Comparison of ENCODE assay signal across 27 cellular contexts in the genomic region with DNA sequence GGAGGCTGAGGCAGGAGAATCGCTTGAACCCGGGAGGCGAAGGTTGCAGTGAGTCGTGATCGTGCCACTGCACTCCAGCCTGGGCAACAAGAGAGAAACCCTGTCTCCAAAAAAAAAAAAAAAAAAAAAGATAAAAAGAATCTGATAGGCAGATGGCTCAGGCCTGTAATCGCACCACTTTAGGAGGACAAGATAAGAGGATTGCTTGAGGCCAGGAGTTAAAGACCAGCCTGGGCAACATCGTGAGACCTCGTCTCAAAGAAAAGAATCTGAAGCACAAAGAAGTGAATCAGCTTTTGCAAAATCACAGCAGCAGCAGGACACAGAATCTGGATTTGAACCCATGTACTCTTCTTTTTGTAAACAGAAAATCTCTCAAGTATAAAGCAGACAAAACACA.
"Had no signal": no experiment of that assay in that cellular context is flagged by ENCODE, and none has a peak within 500 bp of the region (broad histone marks: within the 10 kb centered on the region; RNA-seq: fewer than 3 reads in every experiment).

No MANE protein-coding gene starts in this region.

- H3K27me3 Mint-ChIP-seq: activated naive CD8-positive, alpha-beta T cell had no signal

- H3K4me2 ChIP-seq: smooth muscle cell had no signal

- H3K4me3 ChIP-seq: right atrium auricular region, smooth muscle cell, suprapubic skin, tibial artery had no signal

- H3K4me1 ChIP-seq: right atrium auricular region, tibial artery had no signal

- H3K27ac Mint-ChIP-seq: activated naive CD8-positive, alpha-beta T cell; activated T-helper 2 cell treated with anti-CD3 and anti-CD28 coated beads, Interferon-gamma antibody, Interleukin-2, Interleukin-4, amounts not matched to agents 10 μg/mL and 5 μg/mL and 100 μg/mL, durations not matched to agents 14 hours and 24 hours and 36 hours; natural killer cell; T-helper 1 cell treated with Interleukin-12 subunit alpha and Interleukin-12 subunit beta and Interleukin-4 antibody, amounts not matched to agents 30 μg/mL and 1 μg/mL, for 36 hours; WTC11 had no signal

- H3K4me3 Mint-ChIP-seq: activated naive CD8-positive, alpha-beta T cell; activated T-cell treated with anti-CD3 and anti-CD28 coated beads, Interleukin-2, amount 50 U/mL, for 4 hours; natural killer cell; T-helper 1 cell treated with Interleukin-12 subunit alpha and Interleukin-12 subunit beta and Interleukin-4 antibody, amounts not matched to agents 30 μg/mL and 1 μg/mL, for 36 hours; WTC11 had no signal

- H3K4me1 Mint-ChIP-seq: WTC11 had no signal

- H3K9me3 ChIP-seq: right atrium auricular region, suprapubic skin, tibial artery had no signal

- ATAC-seq: activated T-cell treated with anti-CD3 and anti-CD28 coated beads, Interleukin-2, amount 50 U/mL, for 4 hours; esophagus mucosa; left colon; natural killer cell; WTC11 had no signal

- H3K27ac ChIP-seq: right atrium auricular region, suprapubic skin, tibial artery had no signal

- DNase-seq: activated CD4-positive, alpha-beta T cell treated with anti-CD3 and anti-CD28 coated beads for 1 hour; activated CD8-positive, alpha-beta memory T cell treated with anti-CD3 and anti-CD28 coated beads for 24 hours; activated CD8-positive, alpha-beta memory T cell treated with anti-CD3 and anti-CD28 coated beads, Interleukin-2, amount 50 U/mL, for 4 hours; activated T-cell treated with anti-CD3 and anti-CD28 coated beads, Interleukin-2, amount 50 U/mL, for 4 hours; amygdala; central memory CD4-positive, alpha-beta T cell; foreskin fibroblast; head of caudate nucleus; hippocampal formation; kidney; left colon; mammary epithelial cell; natural killer cell; stimulated activated CD4-positive, alpha-beta T cell treated with anti-CD3 and anti-CD28 coated beads, Interleukin-1b, Interleukin-23, amount 100 ng/mL, for 48 hours; stimulated activated CD4-positive, alpha-beta T cell treated with anti-CD3 and anti-CD28 coated beads, Interleukin-4, amount 100 ng/mL, for 4 hours; stimulated activated CD8-positive, alpha-beta memory T cell treated with anti-CD3 and anti-CD28 coated beads, Interleukin-4, amount 100 ng/mL, for 48 hours; stimulated activated naive CD4-positive, alpha-beta T cell; T1000; tibial artery had no signal

- H3K9me3 Mint-ChIP-seq: activated T-cell treated with anti-CD3 and anti-CD28 coated beads, Interleukin-2, amount 50 U/mL, for 4 hours; activated T-helper 2 cell treated with anti-CD3 and anti-CD28 coated beads, Interferon-gamma antibody, Interleukin-2, Interleukin-4, amounts not matched to agents 10 μg/mL and 5 μg/mL and 100 μg/mL, durations not matched to agents 14 hours and 24 hours and 36 hours; natural killer cell; T-helper 1 cell treated with Interleukin-12 subunit alpha and Interleukin-12 subunit beta and Interleukin-4 antibody, amounts not matched to agents 30 μg/mL and 1 μg/mL, for 36 hours; WTC11 had no signal

- H3K27me3 ChIP-seq: right atrium auricular region, suprapubic skin, tibial artery had no signal
